ENCODE assay signal across 8 cellular contexts in genomic region chr5:154646841-154647759, GRCh38.
DNase-seq lines count a peak whose midpoint lies in the region; ATAC-seq lines count a peak whose summit lies in the region.

No MANE protein-coding gene starts in this region.

- H3K27ac Mint-ChIP-seq in activated naive CD8-positive, alpha-beta T cell treated with anti-CD3 and anti-CD28 coated beads, Interleukin-2, amount 50 U/mL, for 24 hours, result peak overlapping the region; percentile 39

- H3K4me3 ChIP-seq in iPS-15b (ENCODE audit: low read depth, low read length) (peak overlapping the region; percentile 48), skeletal muscle cell (ENCODE audit: low read depth, low read length) (peak overlapping the region; percentile 28)

- peaks cover 10% of the 10 kb centered on the region for H3K9me3 Mint-ChIP-seq in activated naive CD8-positive, alpha-beta T cell treated with anti-CD3 and anti-CD28 coated beads, Interleukin-2, amount 50 U/mL, for 24 hours

- H3K27me3 Mint-ChIP-seq in activated naive CD8-positive, alpha-beta T cell treated with anti-CD3 and anti-CD28 coated beads, Interleukin-2, amount 50 U/mL, for 24 hours, result peaks cover 22% of the 10 kb centered on the region

- peak overlapping the region; percentile 12 for H3K9ac ChIP-seq in iPS-15b (ENCODE audit: low read depth, low read length)

- peak; percentile 27 for DNase-seq in stimulated activated CD4-positive, alpha-beta T cell treated with anti-CD3 and anti-CD28 coated beads, Interleukin-15, amount 100 ng/mL, for 24 hours
- no peak for DNase-seq in stimulated activated CD4-positive, alpha-beta T cell treated with anti-CD3 and anti-CD28 coated beads, Interleukin-1b, Interleukin-23, amount 100 ng/mL, for 48 hours
- peak; percentile 44 for DNase-seq in activated naive CD8-positive, alpha-beta T cell treated with anti-CD3 and anti-CD28 coated beads, Interleukin-2, amount 50 U/mL, for 24 hours
- DNase-seq in skeletal muscle cell (ENCODE audit: low read depth) (no peak), KBM-7 (no peak), NCI-H226 (no peak)

- H3K4me3 Mint-ChIP-seq in activated naive CD8-positive, alpha-beta T cell treated with anti-CD3 and anti-CD28 coated beads, Interleukin-2, amount 50 U/mL, for 24 hours, result peak overlapping the region; percentile 73

- H3K4me1 ChIP-seq in iPS-15b (ENCODE audit: control insufficient read depth, insufficient read depth, low read length), result no peaks in the 10 kb centered on the region

- in situ Hi-C loops in KBM-7 (cut with MboI; ENCODE audit: low pct_unique_long_range_greater_than_20kb, low sequenced_read_pairs), result no loop called here

- H3K36me3 Mint-ChIP-seq in activated naive CD8-positive, alpha-beta T cell treated with anti-CD3 and anti-CD28 coated beads, Interleukin-2, amount 50 U/mL, for 24 hours (ENCODE audit: low read depth), result no peaks in the 10 kb centered on the region

- no peaks in the 10 kb centered on the region for H3K9me3 ChIP-seq in iPS-15b (ENCODE audit: control insufficient read depth, insufficient read depth, low read length)

- no peaks in the 10 kb centered on the region for H3K36me3 ChIP-seq in iPS-15b (ENCODE audit: control insufficient read depth, insufficient read depth, low read length)

- peak; percentile 86 for ATAC-seq in HG03520 (IDR thresholded peaks at IDR 0.05; ENCODE audit: unreplicated experiment)
- ATAC-seq in activated naive CD8-positive, alpha-beta T cell treated with anti-CD3 and anti-CD28 coated beads, Interleukin-2, amount 50 U/mL, for 24 hours, result peak; percentile 69

- H3K27me3 ChIP-seq in iPS-15b (ENCODE audit: control insufficient read depth, insufficient read depth, low read length), result peaks cover 18% of the 10 kb centered on the region

- peaks cover 17% of the 10 kb centered on the region for H3K4me1 Mint-ChIP-seq in activated naive CD8-positive, alpha-beta T cell treated with anti-CD3 and anti-CD28 coated beads, Interleukin-2, amount 50 U/mL, for 24 hours

Comparison
In these comparisons a context has a peak if more than half of its experiments do, and no peak if none do; other contexts are left out.
1. DNase-seq: peak in stimulated activated CD4-positive, alpha-beta T cell treated with anti-CD3 and anti-CD28 coated beads, Interleukin-15, amount 100 ng/mL, for 24 hours (single experiment) and activated naive CD8-positive, alpha-beta T cell treated with anti-CD3 and anti-CD28 coated beads, Interleukin-2, amount 50 U/mL, for 24 hours (single experiment); none in stimulated activated CD4-positive, alpha-beta T cell treated with anti-CD3 and anti-CD28 coated beads, Interleukin-1b, Interleukin-23, amount 100 ng/mL, for 48 hours (single experiment), skeletal muscle cell (single experiment), KBM-7 (single experiment) and NCI-H226 (single experiment).